In genomic region chr11:66326261-66327111, GRCh38 we compare ENCODE assay signal across 8 cellular contexts. TPM values are rescaled to one million over a fixed set of nuclear protein-coding genes. Genes with fewer than 3 reads are reported as not detected.
DNase-seq lines count a peak whose midpoint lies in the region; ATAC-seq and TF ChIP-seq lines count a peak whose summit lies in the region.

No MANE protein-coding gene starts in this region.

- TF ChIP-seq CTCF in brain microvascular endothelial cell (IDR thresholded peaks at IDR 0.05; ENCODE audit: low read depth, low read length, missing control alignments), result no peak

- H3K27me3 ChIP-seq in brain microvascular endothelial cell (replicated peaks), result no peaks in the 10 kb centered on the region

- H3K27ac ChIP-seq in brain microvascular endothelial cell (peak overlapping the region; percentile 78), mesodermal cell (ENCODE audit: low read depth, low read length, severe bottlenecking) (peak overlapping the region; percentile 85)

- peaks cover 47% of the 10 kb centered on the region for H3K4me1 ChIP-seq in mesodermal cell (ENCODE audit: control insufficient read depth, insufficient read depth, low read length, poor library complexity, severe bottlenecking)

- in situ Hi-C loops in brain microvascular endothelial cell (cut with HindIII; ENCODE audit: low pct_ligation_motif_present, low sequenced_read_pairs), result no loop called here

- no peaks in the 10 kb centered on the region for H3K9me3 ChIP-seq in mesodermal cell (ENCODE audit: control insufficient read depth, low read length)

- DNase-seq in 8988T (peak; percentile 58), M059J (ENCODE audit: low read depth) (peak; percentile 40), brain microvascular endothelial cell (no peak), NCI-H345 (lab: John Stamatoyannopoulos, UW) (no peak)
- no peak for DNase-seq in effector CD4-positive, alpha-beta T cell

- WGBS in mesodermal cell (ENCODE audit: insufficient coverage in 2 of 2), 2 experiments, result 58 to 77% methylated on average over 6 to 14 of the region's 21 CpGs

- no peak for ATAC-seq in HG03025 (IDR thresholded peaks at IDR 0.05; ENCODE audit: low FRiP score, unreplicated experiment)
- no peak for ATAC-seq in GM21360 (IDR thresholded peaks at IDR 0.05; ENCODE audit: unreplicated experiment)

- H3K36me3 ChIP-seq in brain microvascular endothelial cell (replicated peaks) (no peaks in the 10 kb centered on the region), mesodermal cell (ENCODE audit: control insufficient read depth, insufficient read depth, low read length) (peaks cover 7% of the 10 kb centered on the region)

- H3K4me3 ChIP-seq in brain microvascular endothelial cell (ENCODE audit: low read depth, low read length) (no peak overlapping the region), mesodermal cell (ENCODE audit: extremely low read depth, insufficient read depth, low read length, poor library complexity, severe bottlenecking) (no peak overlapping the region)

RNA-seq across cellular contexts. Expression of gene CD248, which starts 9.6 kb away (rescaled TPM):
- total RNA-seq in M059J (2014; rRNA removed; shearing (Covaris generic)), result not detected in 2 replicates
- 40.0 TPM for polyA plus RNA-seq in mesodermal cell (2013, experiment 1 of 2)
- 37.8 TPM for polyA plus RNA-seq in mesodermal cell (2013, experiment 2 of 2)

RNA-seq across cellular contexts. Expression of gene RIN1, which starts 9.7 kb away (rescaled TPM):
- total RNA-seq in M059J (2014; rRNA removed; shearing (Covaris generic)), result 13.5 and 19.6 TPM in 2 replicates
- 11.6 TPM for polyA plus RNA-seq in mesodermal cell (2013, experiment 1 of 2)
- 8.9 TPM for polyA plus RNA-seq in mesodermal cell (2013, experiment 2 of 2)

RNA-seq across cellular contexts. Expression of gene BRMS1, which starts 18.4 kb away (rescaled TPM):
- total RNA-seq in M059J (2014; rRNA removed; shearing (Covaris generic)), result 80.9 and 93.6 TPM in 2 replicates
- polyA plus RNA-seq in mesodermal cell (2013, experiment 1 of 2), result 29.0 TPM
- 23.3 TPM for polyA plus RNA-seq in mesodermal cell (2013, experiment 2 of 2)

RNA-seq across cellular contexts. Expression of gene B4GAT1, which starts 20.9 kb away (rescaled TPM):
- 33.0 and 40.3 TPM in 2 replicates for total RNA-seq in M059J (2014; rRNA removed; shearing (Covaris generic))
- polyA plus RNA-seq in mesodermal cell (2013, experiment 1 of 2), result 38.6 TPM
- polyA plus RNA-seq in mesodermal cell (2013, experiment 2 of 2), result 37.6 TPM

RNA-seq across cellular contexts. Expression of gene TMEM151A, which starts 34.8 kb away (rescaled TPM):
- total RNA-seq in M059J (2014; rRNA removed; shearing (Covaris generic)), result not detected in 2 replicates
- 0.26 TPM for polyA plus RNA-seq in mesodermal cell (2013, experiment 1 of 2)
- polyA plus RNA-seq in mesodermal cell (2013, experiment 2 of 2), result 0.30 TPM

Comparison
In these comparisons a context has a peak if more than half of its experiments do, and no peak if none do; other contexts are left out.
1. DNase-seq: peak in 8988T (single experiment) and M059J (single experiment); none in brain microvascular endothelial cell (single experiment), NCI-H345 (single experiment) and effector CD4-positive, alpha-beta T cell (single experiment).